ENCODE assay signal across 26 cellular contexts in the genomic region with DNA sequence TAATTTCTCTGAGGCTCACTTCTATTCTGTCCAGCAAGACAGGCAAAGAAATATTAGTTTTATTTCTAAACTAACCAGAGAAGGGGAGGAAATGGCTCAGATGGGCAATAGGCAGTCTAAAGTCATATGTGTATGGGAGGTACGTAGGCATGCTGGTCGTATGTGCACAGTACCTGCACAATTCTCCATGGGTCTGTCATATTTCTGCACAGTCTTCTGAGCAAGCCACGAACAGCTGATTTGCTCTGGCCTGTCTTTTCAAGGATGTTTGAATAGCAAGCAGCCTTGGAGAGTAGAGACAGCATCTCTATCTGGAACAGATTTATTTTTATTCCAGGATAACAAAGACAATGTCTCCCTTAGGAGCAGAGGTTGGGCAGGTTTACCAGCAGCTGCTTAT. TPM values are rescaled to one million over a fixed set of nuclear protein-coding genes. Genes with fewer than 3 reads are reported as not detected.
DNase-seq lines count a peak whose midpoint lies in the region; ATAC-seq, FAIRE-seq and TF ChIP-seq lines count a peak whose summit lies in the region.
"Had no signal": no experiment of that assay in that cellular context is flagged by ENCODE, and none has a peak within 500 bp of the region (broad histone marks: within the 10 kb centered on the region; RNA-seq: fewer than 3 reads in every experiment).

No MANE protein-coding gene starts in this region.

- H3K4me1 ChIP-seq in A549, result peaks cover 27% of the 10 kb centered on the region
- no peaks in the 10 kb centered on the region for H3K4me1 ChIP-seq in CD4-positive, CD25-positive, alpha-beta regulatory T cell (ENCODE audit: control insufficient read depth, insufficient read depth, low read length, poor library complexity, severe bottlenecking)
- peaks cover 24 to 26% of the 10 kb centered on the region in 2 experiments for H3K4me1 ChIP-seq in neutrophil (ENCODE audit: control insufficient read depth in 1 of 2, insufficient read depth in 1 of 2, low read depth in 1 of 2, low read length in 1 of 2)
- H3K4me1 ChIP-seq in GM23338 (ENCODE audit: insufficient read depth), result peaks cover 3% of the 10 kb centered on the region

- no peaks in the 10 kb centered on the region for H3K27me3 ChIP-seq in CD4-positive, CD25-positive, alpha-beta regulatory T cell (ENCODE audit: control insufficient read depth, insufficient read depth, low read length)
- H3K27me3 ChIP-seq in neural cell (ENCODE audit: insufficient read depth, low read depth, low read length) (no peaks in the 10 kb centered on the region), neutrophil (no peaks in the 10 kb centered on the region), GM23338 (ENCODE audit: insufficient read depth) (no peaks in the 10 kb centered on the region)
- H3K27me3 ChIP-seq: BLaER1 treated with 17β-estradiol and CSF1 and Interleukin-3, amounts not matched to agents 10 nM and 100 nM had no signal

- no peak for TF ChIP-seq POLR2A in A549 (IDR thresholded peaks at IDR 0.05; ENCODE audit: low read length)

- H3K9me3 Mint-ChIP-seq in CD4-positive, CD25-positive, alpha-beta regulatory T cell, result peaks cover 0 to 2% (median 0%) of the 10 kb centered on the region in 7 donors
- H3K9me3 Mint-ChIP-seq in GM23338, result peaks cover 2% of the 10 kb centered on the region; the same call in 1 of the 3 replicates
- H3K9me3 Mint-ChIP-seq: CD4-positive, alpha-beta memory T cell had no signal

- TF ChIP-seq EP300 in A549 (IDR thresholded peaks at IDR 0.05) (no peak), neural cell (conservative IDR thresholded peaks at IDR 0.05; ENCODE audit: poor library complexity, severe bottlenecking) (no peak)

- CTCF ChIA-PET in A549 (lab: Yijun Ruan, JAX), result interaction anchor here (0.7 to 14.8 kb wide), 5 partner anchors 10 to 237 kb away, joined by 3 to 292 read pairs (median 7); no protein-coding TSS in a partner anchor

- peaks cover 4% of the 10 kb centered on the region for H3K36me3 Mint-ChIP-seq in CD4-positive, CD25-positive, alpha-beta regulatory T cell
- peaks cover 2% of the 10 kb centered on the region; the same call in 2 of the 3 replicates for H3K36me3 Mint-ChIP-seq in GM23338 (ENCODE audit: low read depth)

- no peak overlapping the region for H3K4me3 Mint-ChIP-seq in CD4-positive, CD25-positive, alpha-beta regulatory T cell
- no peak overlapping the region for H3K4me3 Mint-ChIP-seq in GM23338
- H3K4me3 Mint-ChIP-seq: B cell; CD4-positive, alpha-beta memory T cell; CD8-positive, alpha-beta memory T cell had no signal

- WGBS in A549 (ENCODE audit: missing lambda C conversion rate), result 75% methylated on average over 3 of the region's 3 CpGs

- H3K4me2 ChIP-seq in A549, result no peak overlapping the region
- H3K4me2 ChIP-seq in neural cell (ENCODE audit: low read length), result no peak overlapping the region
- no peak overlapping the region for H3K4me2 ChIP-seq in GM23338
- H3K4me2 ChIP-seq: BLaER1 treated with 17β-estradiol and CSF1 and Interleukin-3, amounts not matched to agents 10 nM and 100 nM had no signal

- H3F3A ChIP-seq in neural cell (ENCODE audit: insufficient read depth, low read length, poor library complexity, severe bottlenecking), result no peaks in the 10 kb centered on the region
- no peaks in the 10 kb centered on the region for H3F3A ChIP-seq in GM23338 (replicated peaks; ENCODE audit: low read depth)

- H3K79me2 ChIP-seq in neural cell (replicated peaks; ENCODE audit: insufficient read depth, low read length), result no peaks in the 10 kb centered on the region
- peaks cover 3% of the 10 kb centered on the region; the same call in 1 of the 2 replicates for H3K79me2 ChIP-seq in GM23338 (replicated peaks; ENCODE audit: insufficient read depth)

- H3K27ac Mint-ChIP-seq in CD4-positive, CD25-positive, alpha-beta regulatory T cell, result peak overlapping the region in 2 of 3 donors; percentile 29 to 36
- no peak overlapping the region for H3K27ac Mint-ChIP-seq in GM23338
- H3K27ac Mint-ChIP-seq: B cell; CD4-positive, alpha-beta memory T cell had no signal

- POLR2A ChIA-PET in A549 (lab: Yijun Ruan, JAX), result no interaction called here

- TF ChIP-seq RAD21 in A549 (conservative IDR thresholded peaks at IDR 0.05 in 1 of 2, IDR thresholded peaks at IDR 0.05 in 1 of 2) (no peak), neural cell (conservative IDR thresholded peaks at IDR 0.05) (no peak)

- DNase-seq in A549 (ENCODE audit: low read depth in 1 of 2, low spot score in 1 of 2), result no peak
- DNase-seq in CD4-positive, CD25-positive, alpha-beta regulatory T cell, result no peak
- no peak for DNase-seq in GM23338 (ENCODE audit: low spot score)
- DNase-seq in GM20000 (ENCODE audit: low spot score), result no peak
- DNase-seq: 8988T; AML-193; CD4-positive, alpha-beta memory T cell; CD8-positive, alpha-beta memory T cell; DMS 273 treated with DMSO at 0.1 percent for 48 hours; DMS153; DMS53; DMS79; DND-41; EL; GDM1 had no signal

- no peak overlapping the region for H3K4me3 ChIP-seq in A549
- no peak overlapping the region for H3K4me3 ChIP-seq in CD4-positive, CD25-positive, alpha-beta regulatory T cell (ENCODE audit: low read depth, low read length)
- H3K4me3 ChIP-seq in neural cell (ENCODE audit: low read length), result peak overlapping the region; percentile 24
- H3K4me3 ChIP-seq in neutrophil (ENCODE audit: low read depth in 1 of 2, low read length in 1 of 2), result no peak overlapping the region
- no peak overlapping the region for H3K4me3 ChIP-seq in GM23338
- H3K4me3 ChIP-seq: BLaER1 treated with 17β-estradiol and CSF1 and Interleukin-3, amounts not matched to agents 10 nM and 100 nM; GM12878 had no signal

- TF ChIP-seq CTCF in A549 (IDR thresholded peaks at IDR 0.05) (no peak), neural cell (IDR thresholded peaks at IDR 0.05; ENCODE audit: poor library complexity, severe bottlenecking) (no peak), neutrophil (IDR thresholded peaks at IDR 0.05) (no peak), GM23338 (conservative IDR thresholded peaks at IDR 0.05; ENCODE audit: low read depth in 2 of 2) (no peak), GM20000 (IDR thresholded peaks at IDR 0.05; ENCODE audit: extremely low read depth, missing control alignments) (no peak)

- peaks cover 0 to 21% (median 4%) of the 10 kb centered on the region in 4 donors for H3K4me1 Mint-ChIP-seq in CD4-positive, CD25-positive, alpha-beta regulatory T cell
- H3K4me1 Mint-ChIP-seq in GM23338, result peaks cover 8% of the 10 kb centered on the region
- H3K4me1 Mint-ChIP-seq: B cell had no signal

- no peak overlapping the region for H2AFZ ChIP-seq in neural cell (ENCODE audit: low read depth, low read length)
- no peak overlapping the region for H2AFZ ChIP-seq in GM23338

- H3K9me3 ChIP-seq in A549 (no peaks in the 10 kb centered on the region), neural cell (ENCODE audit: low read length) (no peaks in the 10 kb centered on the region), neutrophil (no peaks in the 10 kb centered on the region)
- no peaks in the 10 kb centered on the region for H3K9me3 ChIP-seq in CD4-positive, CD25-positive, alpha-beta regulatory T cell (ENCODE audit: control insufficient read depth in 2 of 2, low read length in 2 of 2)
- H3K9me3 ChIP-seq: BLaER1 treated with 17β-estradiol and CSF1 and Interleukin-3, amounts not matched to agents 10 nM and 100 nM had no signal

- H4K20me1 ChIP-seq in neural cell (ENCODE audit: insufficient read depth) (no peaks in the 10 kb centered on the region), GM23338 (replicated peaks; ENCODE audit: insufficient read depth) (no peaks in the 10 kb centered on the region)

- FAIRE-seq in A549 (lab: Jason Lieb, UNC), result no peak
- FAIRE-seq: A204.1, GM12878, GM12892, GM18507 had no signal

- H3K27ac ChIP-seq in A549, result peak overlapping the region; percentile 73 to 90; a peak in 4 of 6 replicates
- H3K27ac ChIP-seq in CD4-positive, CD25-positive, alpha-beta regulatory T cell (ENCODE audit: insufficient read depth, low read length, poor library complexity, severe bottlenecking), result no peak overlapping the region
- H3K27ac ChIP-seq in neural cell (ENCODE audit: low read length), result peak overlapping the region; percentile 50
- H3K27ac ChIP-seq in neutrophil, result peak overlapping the region; percentile 72
- H3K27ac ChIP-seq in GM23338 (ENCODE audit: low read depth), result no peak overlapping the region
- H3K27ac ChIP-seq: BLaER1 treated with 17β-estradiol and CSF1 and Interleukin-3, amounts not matched to agents 10 nM and 100 nM; C4-2B had no signal

- no peaks in the 10 kb centered on the region for H3K27me3 Mint-ChIP-seq in CD4-positive, CD25-positive, alpha-beta regulatory T cell
- peaks cover 8% of the 10 kb centered on the region for H3K27me3 Mint-ChIP-seq in GM23338 (ENCODE audit: insufficient read depth, low read depth, poor library complexity)
- H3K27me3 Mint-ChIP-seq: B cell; CD4-positive, alpha-beta memory T cell; CD8-positive, alpha-beta memory T cell had no signal

- peak overlapping the region; percentile 13 for H3K9ac ChIP-seq in neural cell (ENCODE audit: low read length)
- H3K9ac ChIP-seq: BLaER1 treated with 17β-estradiol and CSF1 and Interleukin-3, amounts not matched to agents 10 nM and 100 nM had no signal

- H3K9me2 ChIP-seq in neural cell (ENCODE audit: insufficient read depth, low read length) (no peaks in the 10 kb centered on the region), GM23338 (ENCODE audit: insufficient read depth) (no peaks in the 10 kb centered on the region)

- no peak for ATAC-seq in A549
- no peak for ATAC-seq in CD4-positive, CD25-positive, alpha-beta regulatory T cell (ENCODE audit: low read depth in 2 of 2)
- no peak for ATAC-seq in GM23338
- no peak for ATAC-seq in HG03280 (IDR thresholded peaks at IDR 0.05; ENCODE audit: unreplicated experiment)
- ATAC-seq in GM21786 (IDR thresholded peaks at IDR 0.05; ENCODE audit: unreplicated experiment), result no peak
- ATAC-seq: GM12878 had no signal

- no peaks in the 10 kb centered on the region for H3K36me3 ChIP-seq in CD4-positive, CD25-positive, alpha-beta regulatory T cell (ENCODE audit: control insufficient read depth, insufficient read depth, low read length)
- no peaks in the 10 kb centered on the region for H3K36me3 ChIP-seq in neural cell (ENCODE audit: insufficient read depth, low read length)
- H3K36me3 ChIP-seq in neutrophil, result no peaks in the 10 kb centered on the region
- no peaks in the 10 kb centered on the region for H3K36me3 ChIP-seq in GM23338 (ENCODE audit: insufficient read depth)
- H3K36me3 ChIP-seq: BLaER1 treated with 17β-estradiol and CSF1 and Interleukin-3, amounts not matched to agents 10 nM and 100 nM had no signal

RNA-seq across cellular contexts. Expression of a gene that starts 38.9 kb away (rescaled TPM):
- polyA plus RNA-seq in A549 (2011; rRNA removed) (7.8 and 8.9 TPM in 2 replicates), A549 (2017; fragmentation: RNase III; extraction: RNeasy Plus Mini Kit Qiagen cat#74134 plus additional on column Dnase treatment) (6.2 to 7.0 TPM (median 6.8 TPM) in 3 replicates), neural cell (26.3 and 30.2 TPM in 2 replicates), GM23338 (2016; fragmentation: Nextera tagmentation; extraction: Ambion mirVana) (7.8 and 8.5 TPM in 2 replicates)
- 8.0 and 9.7 TPM in 2 replicates for polyA plus RNA-seq in A549 (2012; cell fraction: cytosol; rRNA removed)
- 13.9 and 17.7 TPM in 2 replicates for polyA plus RNA-seq in A549 (2012; cell fraction: nucleus; rRNA removed)
- 10.3 and 11.0 TPM in 2 replicates for polyA minus RNA-seq in A549 (2011; rRNA and poly(A)+ RNA removed)
- total RNA-seq in CD4-positive, CD25-positive, alpha-beta regulatory T cell, result 5.2 TPM
- 10 to 100 TPM in 2 of 4 donors, 1 to 10 TPM in 2; 7.9 to 15.0 (median 10.2) TPM for polyA plus RNA-seq in CD4-positive, CD25-positive, alpha-beta regulatory T cell
- polyA minus RNA-seq in neural cell, result 31.4 and 39.8 TPM in 2 replicates
- 13.1 and 15.9 TPM in 2 replicates for total RNA-seq in GM23338 (2014; rRNA removed; shearing (Covaris generic))

Comparison
In these comparisons a context has a peak if more than half of its experiments do, and no peak if none do; other contexts are left out.
1. H3K27ac ChIP-seq: peak in A549 (2 of 2), neural cell (single experiment) and neutrophil (single experiment); none in CD4-positive, CD25-positive, alpha-beta regulatory T cell (single experiment) and GM23338 (single experiment).